In the genomic region with DNA sequence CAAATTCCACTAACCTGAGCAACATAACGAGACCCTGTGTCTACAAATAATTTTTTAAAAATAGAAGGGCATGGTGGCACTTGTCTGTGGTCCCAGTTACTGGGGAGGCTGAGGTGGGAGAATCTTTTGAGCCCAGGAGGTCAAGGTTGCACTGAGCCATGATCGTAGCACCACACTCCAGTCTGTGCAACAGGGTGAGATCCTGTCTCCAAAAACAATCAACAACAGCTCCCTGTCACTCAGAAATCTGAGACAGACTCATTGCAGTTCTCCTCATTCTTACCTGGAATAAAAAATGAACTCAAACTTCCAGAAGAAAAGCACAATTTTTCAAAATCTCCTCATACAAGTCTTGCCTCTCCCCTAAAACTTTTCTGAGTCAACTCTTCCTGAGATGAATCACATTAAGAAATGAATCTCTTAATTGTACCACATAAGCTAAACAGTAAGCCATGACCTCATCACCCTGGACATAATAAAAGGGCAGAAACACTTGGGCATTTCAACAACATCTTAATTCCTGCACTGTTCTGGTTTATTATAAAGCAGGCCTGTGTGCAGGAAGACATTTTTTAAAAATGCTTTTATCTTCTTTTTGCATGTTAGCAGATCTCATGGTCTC, we compare ENCODE assay signal across 1 cellular context.
A peak's percentile ranks its signal among the peaks of the same experiment; 100 is the strongest.
TF ChIP-seq lines count a peak whose summit lies in the region.

No MANE protein-coding gene starts in this region.

TF ChIP-seq in HepG2, 621 proteins besides CTCF, POLR2A, EP300 and RAD21 (continued from another document):
- TF ChIP-seq, protein P1, sequence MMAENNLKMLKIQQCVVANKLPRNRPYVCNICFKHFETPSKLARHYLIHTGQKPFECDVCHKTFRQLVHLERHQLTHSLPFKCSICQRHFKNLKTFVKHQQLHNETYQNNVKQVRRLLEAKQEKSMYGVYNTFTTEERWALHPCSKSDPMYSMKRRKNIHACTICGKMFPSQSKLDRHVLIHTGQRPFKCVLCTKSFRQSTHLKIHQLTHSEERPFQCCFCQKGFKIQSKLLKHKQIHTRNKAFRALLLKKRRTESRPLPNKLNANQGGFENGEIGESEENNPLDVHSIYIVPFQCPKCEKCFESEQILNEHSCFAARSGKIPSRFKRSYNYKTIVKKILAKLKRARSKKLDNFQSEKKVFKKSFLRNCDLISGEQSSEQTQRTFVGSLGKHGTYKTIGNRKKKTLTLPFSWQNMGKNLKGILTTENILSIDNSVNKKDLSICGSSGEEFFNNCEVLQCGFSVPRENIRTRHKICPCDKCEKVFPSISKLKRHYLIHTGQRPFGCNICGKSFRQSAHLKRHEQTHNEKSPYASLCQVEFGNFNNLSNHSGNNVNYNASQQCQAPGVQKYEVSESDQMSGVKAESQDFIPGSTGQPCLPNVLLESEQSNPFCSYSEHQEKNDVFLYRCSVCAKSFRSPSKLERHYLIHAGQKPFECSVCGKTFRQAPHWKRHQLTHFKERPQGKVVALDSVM (CRISPR knock-in tag; IDR thresholded peaks at IDR 0.05) = peak; percentile 26; the same call in 1 of the 2 replicates
- TF ChIP-seq RARA (CRISPR knock-in tag; IDR thresholded peaks at IDR 0.05) (peak; percentile 57), FOSL2 (CRISPR knock-in tag; IDR thresholded peaks at IDR 0.05) (peak; percentile 83), ATF7 (IDR thresholded peaks at IDR 0.05) (peak; percentile 49), ATF7 (CRISPR knock-in tag; IDR thresholded peaks at IDR 0.05) (no peak), NR2F1 (CRISPR knock-in tag; IDR thresholded peaks at IDR 0.05) (peak in 1 of 2 experiments; percentile 73; a peak in 2 of 4 replicates), THYN1 (CRISPR knock-in tag; IDR thresholded peaks at IDR 0.05; ENCODE audit: borderline replicate concordance, low read depth) (no peak), FOSL1 (CRISPR knock-in tag; IDR thresholded peaks at IDR 0.05; ENCODE audit: borderline replicate concordance) (peak; percentile 38; the same call in 1 of the 2 replicates), FOXA3 (CRISPR knock-in tag; IDR thresholded peaks at IDR 0.05) (peak; percentile 42; the same call in 1 of the 2 replicates), SATB2 (CRISPR knock-in tag; IDR thresholded peaks at IDR 0.05) (no peak)
- TF ChIP-seq, protein P2, sequence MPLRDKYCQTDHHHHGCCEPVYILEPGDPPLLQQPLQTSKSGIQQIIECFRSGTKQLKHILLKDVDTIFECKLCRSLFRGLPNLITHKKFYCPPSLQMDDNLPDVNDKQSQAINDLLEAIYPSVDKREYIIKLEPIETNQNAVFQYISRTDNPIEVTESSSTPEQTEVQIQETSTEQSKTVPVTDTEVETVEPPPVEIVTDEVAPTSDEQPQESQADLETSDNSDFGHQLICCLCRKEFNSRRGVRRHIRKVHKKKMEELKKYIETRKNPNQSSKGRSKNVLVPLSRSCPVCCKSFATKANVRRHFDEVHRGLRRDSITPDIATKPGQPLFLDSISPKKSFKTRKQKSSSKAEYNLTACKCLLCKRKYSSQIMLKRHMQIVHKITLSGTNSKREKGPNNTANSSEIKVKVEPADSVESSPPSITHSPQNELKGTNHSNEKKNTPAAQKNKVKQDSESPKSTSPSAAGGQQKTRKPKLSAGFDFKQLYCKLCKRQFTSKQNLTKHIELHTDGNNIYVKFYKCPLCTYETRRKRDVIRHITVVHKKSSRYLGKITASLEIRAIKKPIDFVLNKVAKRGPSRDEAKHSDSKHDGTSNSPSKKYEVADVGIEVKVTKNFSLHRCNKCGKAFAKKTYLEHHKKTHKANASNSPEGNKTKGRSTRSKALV (CRISPR knock-in tag; IDR thresholded peaks at IDR 0.05) = no peak
- TF ChIP-seq, protein P3, sequence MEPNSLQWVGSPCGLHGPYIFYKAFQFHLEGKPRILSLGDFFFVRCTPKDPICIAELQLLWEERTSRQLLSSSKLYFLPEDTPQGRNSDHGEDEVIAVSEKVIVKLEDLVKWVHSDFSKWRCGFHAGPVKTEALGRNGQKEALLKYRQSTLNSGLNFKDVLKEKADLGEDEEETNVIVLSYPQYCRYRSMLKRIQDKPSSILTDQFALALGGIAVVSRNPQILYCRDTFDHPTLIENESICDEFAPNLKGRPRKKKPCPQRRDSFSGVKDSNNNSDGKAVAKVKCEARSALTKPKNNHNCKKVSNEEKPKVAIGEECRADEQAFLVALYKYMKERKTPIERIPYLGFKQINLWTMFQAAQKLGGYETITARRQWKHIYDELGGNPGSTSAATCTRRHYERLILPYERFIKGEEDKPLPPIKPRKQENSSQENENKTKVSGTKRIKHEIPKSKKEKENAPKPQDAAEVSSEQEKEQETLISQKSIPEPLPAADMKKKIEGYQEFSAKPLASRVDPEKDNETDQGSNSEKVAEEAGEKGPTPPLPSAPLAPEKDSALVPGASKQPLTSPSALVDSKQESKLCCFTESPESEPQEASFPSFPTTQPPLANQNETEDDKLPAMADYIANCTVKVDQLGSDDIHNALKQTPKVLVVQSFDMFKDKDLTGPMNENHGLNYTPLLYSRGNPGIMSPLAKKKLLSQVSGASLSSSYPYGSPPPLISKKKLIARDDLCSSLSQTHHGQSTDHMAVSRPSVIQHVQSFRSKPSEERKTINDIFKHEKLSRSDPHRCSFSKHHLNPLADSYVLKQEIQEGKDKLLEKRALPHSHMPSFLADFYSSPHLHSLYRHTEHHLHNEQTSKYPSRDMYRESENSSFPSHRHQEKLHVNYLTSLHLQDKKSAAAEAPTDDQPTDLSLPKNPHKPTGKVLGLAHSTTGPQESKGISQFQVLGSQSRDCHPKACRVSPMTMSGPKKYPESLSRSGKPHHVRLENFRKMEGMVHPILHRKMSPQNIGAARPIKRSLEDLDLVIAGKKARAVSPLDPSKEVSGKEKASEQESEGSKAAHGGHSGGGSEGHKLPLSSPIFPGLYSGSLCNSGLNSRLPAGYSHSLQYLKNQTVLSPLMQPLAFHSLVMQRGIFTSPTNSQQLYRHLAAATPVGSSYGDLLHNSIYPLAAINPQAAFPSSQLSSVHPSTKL (CRISPR knock-in tag; IDR thresholded peaks at IDR 0.05) = peak; percentile 62
